Comparison of ENCODE assay signal across 1 cellular context in genomic region chr1:114550336-114550735, GRCh38.
TF ChIP-seq lines count a peak whose summit lies in the region.

No MANE protein-coding gene starts in this region.

TF ChIP-seq in H1, 55 proteins besides CTCF, POLR2A, EP300 and RAD21:
- TF ChIP-seq CREB1 (IDR thresholded peaks at IDR 0.05), result no peak
TF ChIP-seq in H1: peak in this region for 0.
